Comparison of ENCODE assay signal across 38 cellular contexts in genomic region chr1:48057249-48057648, GRCh38.
"Had no signal": no experiment of that assay in that cellular context is flagged by ENCODE, and none has a peak within 500 bp of the region (broad histone marks: within the 10 kb centered on the region; RNA-seq: fewer than 3 reads in every experiment).

No MANE protein-coding gene starts in this region.

- H3K4me1 ChIP-seq: adrenal gland had no signal

- DNase-seq: activated effector memory CD4-positive, alpha-beta T cell treated with anti-CD3 and anti-CD28 coated beads, Interleukin-2, amount 50 U/mL, for 16 hours; activated effector memory CD4-positive, alpha-beta T cell treated with Interleukin-2 at 50 U/mL for 16 hours; activated gamma-delta T cell; activated gamma-delta T cell treated with Interleukin-2 at 50 U/mL for 16 hours; activated naive CD4-positive, alpha-beta T cell; activated naive CD4-positive, alpha-beta T cell treated with anti-CD3 and anti-CD28 coated beads for 36 hours; activated naive CD4-positive, alpha-beta T cell treated with anti-CD3 and anti-CD28 coated beads, Interleukin-2, amount 10 ng/mL, durations not matched to agents 7 days and 5 days; activated naive CD4-positive, alpha-beta T cell treated with anti-CD3 and anti-CD28 coated beads, Interleukin-2, amount 50 U/mL, for 16 hours; activated naive CD4-positive, alpha-beta T cell treated with Interleukin-2 at 50 U/mL for 16 hours; activated naive CD8-positive, alpha-beta T cell treated with anti-CD3 and anti-CD28 coated beads for 36 hours; activated naive CD8-positive, alpha-beta T cell treated with anti-CD3 and anti-CD28 coated beads, Interleukin-2, amount 10 ng/mL, durations not matched to agents 7 days and 5 days; activated naive CD8-positive, alpha-beta T cell treated with anti-CD3 and anti-CD28 coated beads, Interleukin-2, amount 50 U/mL, for 24 hours; activated T-cell treated with anti-CD3 and anti-CD28 coated beads, Interleukin-2, amount 50 U/mL, for 24 hours; activated T-cell treated with anti-CD3 and anti-CD28 coated beads, Interleukin-2, amount 50 U/mL, for 4 hours; activated T-cell treated with anti-CD3 and anti-CD28 coated beads, Interleukin-2, amount 50 U/mL, for 48 hours; activated T-cell treated with anti-CD3 and anti-CD28 coated beads, Interleukin-2, amount 50 U/mL, for 72 hours; adrenal gland; amniotic stem cell; amygdala; anterior cingulate cortex; aorta; body of pancreas; brain microvascular endothelial cell; caudate nucleus; central memory CD4-positive, alpha-beta T cell; cerebellar nuclear complex had no signal

- H3K4me3 ChIP-seq: adrenal gland, ascending aorta, body of pancreas, breast epithelium, cardiac muscle cell had no signal

- H3K9me3 ChIP-seq: adrenal gland, ascending aorta, body of pancreas, breast epithelium had no signal

- H3K27me3 Mint-ChIP-seq: activated naive CD4-positive, alpha-beta T cell treated with anti-CD3 and anti-CD28 coated beads, Interleukin-2, amount 50 U/mL, for 24 hours had no signal

- FAIRE-seq: astrocyte had no signal

- H3K9me3 Mint-ChIP-seq: activated naive CD4-positive, alpha-beta T cell treated with anti-CD3 and anti-CD28 coated beads for 36 hours; activated naive CD4-positive, alpha-beta T cell treated with anti-CD3 and anti-CD28 coated beads, Interleukin-2, amount 10 ng/mL, durations not matched to agents 7 days and 5 days; activated naive CD4-positive, alpha-beta T cell treated with anti-CD3 and anti-CD28 coated beads, Interleukin-2, amount 50 U/mL, for 24 hours; activated naive CD4-positive, alpha-beta T cell treated with anti-CD3 and anti-CD28 coated beads, Interleukin-2, amount 50 U/mL, for 72 hours; activated naive CD8-positive, alpha-beta T cell treated with anti-CD3 and anti-CD28 coated beads for 36 hours; activated naive CD8-positive, alpha-beta T cell treated with anti-CD3 and anti-CD28 coated beads, Interleukin-2, amount 10 ng/mL, durations not matched to agents 7 days and 5 days; activated naive CD8-positive, alpha-beta T cell treated with anti-CD3 and anti-CD28 coated beads, Interleukin-2, amount 50 U/mL, for 24 hours; activated T-cell treated with anti-CD3 and anti-CD28 coated beads, Interleukin-2, amount 50 U/mL, for 24 hours; activated T-cell treated with anti-CD3 and anti-CD28 coated beads, Interleukin-2, amount 50 U/mL, for 4 hours; activated T-cell treated with anti-CD3 and anti-CD28 coated beads, Interleukin-2, amount 50 U/mL, for 72 hours; activated T-helper 1 cell treated with anti-CD3 and anti-CD28 coated beads, Interleukin-12 subunit alpha, Interleukin-12 subunit beta, Interleukin-2, Interleukin-4 antibody, amounts not matched to agents 30 ng/mL and 10 ng/mL and 1 ng/mL, durations not matched to agents 14 hours and 24 hours and 36 hours; activated T-helper 17 cell treated with anti-CD3 and anti-CD28 coated beads, Interleukin-2, amount 50 U/mL, for 72 hours; activated T-helper 2 cell treated with anti-CD3 and anti-CD28 coated beads, Interferon-gamma antibody, Interleukin-2, Interleukin-4, amounts not matched to agents 10 μg/mL and 5 μg/mL and 100 μg/mL, durations not matched to agents 14 hours and 24 hours and 36 hours; central memory CD8-positive, alpha-beta T cell had no signal

- H3K27me3 ChIP-seq: adrenal gland, ascending aorta, body of pancreas, brain microvascular endothelial cell, breast epithelium had no signal

- H3K27ac ChIP-seq: adrenal gland, ascending aorta, body of pancreas, brain microvascular endothelial cell, breast epithelium, cardiac muscle cell had no signal

- H3K4me3 Mint-ChIP-seq: activated naive CD4-positive, alpha-beta T cell treated with anti-CD3 and anti-CD28 coated beads for 36 hours; activated naive CD4-positive, alpha-beta T cell treated with anti-CD3 and anti-CD28 coated beads, Interleukin-2, amount 10 ng/mL, durations not matched to agents 7 days and 5 days; activated naive CD4-positive, alpha-beta T cell treated with anti-CD3 and anti-CD28 coated beads, Interleukin-2, amount 50 U/mL, for 24 hours; activated naive CD8-positive, alpha-beta T cell; activated naive CD8-positive, alpha-beta T cell treated with anti-CD3 and anti-CD28 coated beads for 36 hours; activated naive CD8-positive, alpha-beta T cell treated with anti-CD3 and anti-CD28 coated beads, Interleukin-2, amount 10 ng/mL, durations not matched to agents 7 days and 5 days; activated naive CD8-positive, alpha-beta T cell treated with anti-CD3 and anti-CD28 coated beads, Interleukin-2, amount 50 U/mL, for 24 hours; activated T-cell treated with anti-CD3 and anti-CD28 coated beads, Interleukin-2, amount 50 U/mL, for 24 hours; activated T-cell treated with anti-CD3 and anti-CD28 coated beads, Interleukin-2, amount 50 U/mL, for 4 hours; activated T-cell treated with anti-CD3 and anti-CD28 coated beads, Interleukin-2, amount 50 U/mL, for 72 hours; activated T-helper 1 cell treated with anti-CD3 and anti-CD28 coated beads, Interleukin-12 subunit alpha, Interleukin-12 subunit beta, Interleukin-2, Interleukin-4 antibody, amounts not matched to agents 30 ng/mL and 10 ng/mL and 1 ng/mL, durations not matched to agents 14 hours and 24 hours and 36 hours; activated T-helper 17 cell treated with anti-CD3 and anti-CD28 coated beads, Interleukin-2, amount 50 U/mL, for 72 hours; brain; central memory CD8-positive, alpha-beta T cell had no signal

- H3K36me3 Mint-ChIP-seq: activated naive CD4-positive, alpha-beta T cell treated with anti-CD3 and anti-CD28 coated beads, Interleukin-2, amount 10 ng/mL, durations not matched to agents 7 days and 5 days; activated naive CD4-positive, alpha-beta T cell treated with anti-CD3 and anti-CD28 coated beads, Interleukin-2, amount 50 U/mL, for 24 hours; activated naive CD4-positive, alpha-beta T cell treated with anti-CD3 and anti-CD28 coated beads, Interleukin-2, amount 50 U/mL, for 72 hours; activated naive CD8-positive, alpha-beta T cell; activated naive CD8-positive, alpha-beta T cell treated with anti-CD3 and anti-CD28 coated beads for 36 hours; activated naive CD8-positive, alpha-beta T cell treated with anti-CD3 and anti-CD28 coated beads, Interleukin-2, amount 10 ng/mL, durations not matched to agents 7 days and 5 days; brain had no signal

- H3K36me3 ChIP-seq: adrenal gland, ascending aorta, brain microvascular endothelial cell, breast epithelium, cardiac muscle cell had no signal

- ATAC-seq: activated naive CD4-positive, alpha-beta T cell treated with anti-CD3 and anti-CD28 coated beads, Interleukin-2, amount 50 U/mL, for 72 hours; activated naive CD8-positive, alpha-beta T cell treated with anti-CD3 and anti-CD28 coated beads, Interleukin-2, amount 50 U/mL, for 24 hours; activated T-cell treated with anti-CD3 and anti-CD28 coated beads, Interleukin-2, amount 50 U/mL, for 4 hours; activated T-cell treated with anti-CD3 and anti-CD28 coated beads, Interleukin-2, amount 50 U/mL, for 72 hours; activated T-helper 17 cell treated with anti-CD3 and anti-CD28 coated beads, Interleukin-2, amount 50 U/mL, for 72 hours; body of pancreas had no signal

- H3K4me1 Mint-ChIP-seq: activated naive CD4-positive, alpha-beta T cell treated with anti-CD3 and anti-CD28 coated beads, Interleukin-2, amount 10 ng/mL, durations not matched to agents 7 days and 5 days; activated naive CD4-positive, alpha-beta T cell treated with anti-CD3 and anti-CD28 coated beads, Interleukin-2, amount 50 U/mL, for 24 hours; activated naive CD8-positive, alpha-beta T cell treated with anti-CD3 and anti-CD28 coated beads for 36 hours; activated naive CD8-positive, alpha-beta T cell treated with anti-CD3 and anti-CD28 coated beads, Interleukin-2, amount 10 ng/mL, durations not matched to agents 7 days and 5 days; activated naive CD8-positive, alpha-beta T cell treated with anti-CD3 and anti-CD28 coated beads, Interleukin-2, amount 50 U/mL, for 24 hours; activated T-helper 17 cell treated with anti-CD3 and anti-CD28 coated beads, Interleukin-2, amount 50 U/mL, for 72 hours had no signal

- H3K27ac Mint-ChIP-seq: activated naive CD4-positive, alpha-beta T cell treated with anti-CD3 and anti-CD28 coated beads for 36 hours; activated naive CD4-positive, alpha-beta T cell treated with anti-CD3 and anti-CD28 coated beads, Interleukin-2, amount 10 ng/mL, durations not matched to agents 7 days and 5 days; activated naive CD4-positive, alpha-beta T cell treated with anti-CD3 and anti-CD28 coated beads, Interleukin-2, amount 50 U/mL, for 24 hours; activated naive CD4-positive, alpha-beta T cell treated with anti-CD3 and anti-CD28 coated beads, Interleukin-2, amount 50 U/mL, for 72 hours; activated naive CD8-positive, alpha-beta T cell; activated naive CD8-positive, alpha-beta T cell treated with anti-CD3 and anti-CD28 coated beads for 36 hours; activated naive CD8-positive, alpha-beta T cell treated with anti-CD3 and anti-CD28 coated beads, Interleukin-2, amount 10 ng/mL, durations not matched to agents 7 days and 5 days; activated naive CD8-positive, alpha-beta T cell treated with anti-CD3 and anti-CD28 coated beads, Interleukin-2, amount 50 U/mL, for 24 hours; activated T-cell treated with anti-CD3 and anti-CD28 coated beads, Interleukin-2, amount 50 U/mL, for 24 hours; activated T-cell treated with anti-CD3 and anti-CD28 coated beads, Interleukin-2, amount 50 U/mL, for 72 hours; activated T-helper 1 cell treated with anti-CD3 and anti-CD28 coated beads, Interleukin-12 subunit alpha, Interleukin-12 subunit beta, Interleukin-2, Interleukin-4 antibody, amounts not matched to agents 30 ng/mL and 10 ng/mL and 1 ng/mL, durations not matched to agents 14 hours and 24 hours and 36 hours; activated T-helper 17 cell treated with anti-CD3 and anti-CD28 coated beads, Interleukin-2, amount 50 U/mL, for 72 hours; activated T-helper 2 cell treated with anti-CD3 and anti-CD28 coated beads, Interferon-gamma antibody, Interleukin-2, Interleukin-4, amounts not matched to agents 10 μg/mL and 5 μg/mL and 100 μg/mL, durations not matched to agents 14 hours and 24 hours and 36 hours had no signal
